Comparison of ENCODE assay signal across 37 cellular contexts in genomic region chr1:68426594-68426993, GRCh38. TPM values are rescaled to one million over a fixed set of nuclear protein-coding genes. Genes with fewer than 3 reads are reported as not detected.
"Had no signal": no experiment of that assay in that cellular context is flagged by ENCODE, and none has a peak within 500 bp of the region (broad histone marks: within the 10 kb centered on the region; RNA-seq: fewer than 3 reads in every experiment).

No MANE protein-coding gene starts in this region.

- H3K27me3 ChIP-seq: ascending aorta, breast epithelium, SJCRH30 had no signal

- H3K4me1 Mint-ChIP-seq: activated B cell treated with CpG ODN at 0.5 μM for 24 hours; activated CD4-positive, alpha-beta memory T cell treated with anti-CD3 and anti-CD28 coated beads, Interleukin-2, amount 10 ng/mL, durations not matched to agents 7 days and 5 days; activated CD8-positive, alpha-beta memory T cell treated with anti-CD3 and anti-CD28 coated beads, Interleukin-2, amount 10 ng/mL, durations not matched to agents 7 days and 5 days; activated naive CD8-positive, alpha-beta T cell treated with anti-CD3 and anti-CD28 coated beads for 36 hours; activated T-helper 17 cell treated with anti-CD3 and anti-CD28 coated beads, Interleukin-2, amount 50 U/mL, for 72 hours had no signal

- DNase-seq: activated B cell treated with CpG ODN at 0.5 μM for 24 hours; activated CD4-positive, alpha-beta memory T cell treated with anti-CD3 and anti-CD28 coated beads, Interleukin-2, amount 10 ng/mL, durations not matched to agents 7 days and 5 days; activated CD4-positive, alpha-beta T cell treated with anti-CD3 and anti-CD28 coated beads for 4 hours; activated CD4-positive, CD25-positive, alpha-beta regulatory T cell treated with anti-CD3 and anti-CD28 coated beads, Interleukin-2, amount 50 U/mL, for 72 hours; activated CD8-positive, alpha-beta memory T cell treated with anti-CD3 and anti-CD28 coated beads for 24 hours; activated CD8-positive, alpha-beta memory T cell treated with anti-CD3 and anti-CD28 coated beads, Interleukin-2, amount 10 ng/mL, durations not matched to agents 7 days and 5 days; activated effector memory CD4-positive, alpha-beta T cell treated with anti-CD3 and anti-CD28 coated beads, Interleukin-2, amount 50 U/mL, for 16 hours; activated naive CD4-positive, alpha-beta T cell; activated naive CD4-positive, alpha-beta T cell treated with anti-CD3 and anti-CD28 coated beads, Interleukin-2, amount 50 U/mL, for 16 hours; activated naive CD8-positive, alpha-beta T cell treated with anti-CD3 and anti-CD28 coated beads for 36 hours; activated T-cell treated with anti-CD3 and anti-CD28 coated beads, Interleukin-2, amount 50 U/mL, for 1 hour; activated T-cell treated with anti-CD3 and anti-CD28 coated beads, Interleukin-2, amount 50 U/mL, for 72 hours; amygdala; NCI-H1092 treated with DMSO at 0.1 percent for 48 hours; NCI-H1417; NCI-H146; NCI-H187; NCI-H2029 treated with DMSO at 0.1 percent for 48 hours; NCI-H2107; NCI-H2171; NCI-H510A; NCI-H526; NCI-H748 treated with DMSO at 0.1 percent for 48 hours; SHP77; SJCRH30; T-helper 1 cell; T-helper 2 cell; T-helper 9 cell had no signal

- H3K9me3 Mint-ChIP-seq: activated B cell treated with CpG ODN at 0.5 μM for 24 hours; activated CD4-positive, alpha-beta memory T cell treated with anti-CD3 and anti-CD28 coated beads, Interleukin-2, amount 10 ng/mL, durations not matched to agents 7 days and 5 days; activated T-cell treated with anti-CD3 and anti-CD28 coated beads, Interleukin-2, amount 50 U/mL, for 72 hours had no signal

- H3K9me3 ChIP-seq: ascending aorta, breast epithelium, SJCRH30 had no signal

- ATAC-seq: activated CD8-positive, alpha-beta memory T cell treated with anti-CD3 and anti-CD28 coated beads, Interleukin-2, amount 10 ng/mL, durations not matched to agents 7 days and 5 days; activated T-cell treated with anti-CD3 and anti-CD28 coated beads, Interleukin-2, amount 50 U/mL, for 72 hours; activated T-helper 17 cell treated with anti-CD3 and anti-CD28 coated beads, Interleukin-2, amount 50 U/mL, for 72 hours; Panc1 had no signal

- H3K4me3 Mint-ChIP-seq: activated B cell treated with CpG ODN at 0.5 μM for 24 hours; activated CD4-positive, alpha-beta memory T cell treated with anti-CD3 and anti-CD28 coated beads, Interleukin-2, amount 10 ng/mL, durations not matched to agents 7 days and 5 days; activated CD8-positive, alpha-beta memory T cell treated with anti-CD3 and anti-CD28 coated beads, Interleukin-2, amount 10 ng/mL, durations not matched to agents 7 days and 5 days; activated naive CD8-positive, alpha-beta T cell treated with anti-CD3 and anti-CD28 coated beads for 36 hours; activated T-cell treated with anti-CD3 and anti-CD28 coated beads, Interleukin-2, amount 50 U/mL, for 72 hours; activated T-helper 17 cell treated with anti-CD3 and anti-CD28 coated beads, Interleukin-2, amount 50 U/mL, for 72 hours had no signal

- H3K27ac Mint-ChIP-seq: activated B cell treated with CpG ODN at 0.5 μM for 24 hours; activated CD4-positive, alpha-beta memory T cell treated with anti-CD3 and anti-CD28 coated beads, Interleukin-2, amount 10 ng/mL, durations not matched to agents 7 days and 5 days; activated CD8-positive, alpha-beta memory T cell treated with anti-CD3 and anti-CD28 coated beads, Interleukin-2, amount 10 ng/mL, durations not matched to agents 7 days and 5 days; activated naive CD8-positive, alpha-beta T cell treated with anti-CD3 and anti-CD28 coated beads for 36 hours; activated T-cell treated with anti-CD3 and anti-CD28 coated beads, Interleukin-2, amount 50 U/mL, for 72 hours; activated T-helper 17 cell treated with anti-CD3 and anti-CD28 coated beads, Interleukin-2, amount 50 U/mL, for 72 hours had no signal

- H3K4me3 ChIP-seq: ascending aorta, breast epithelium, SJCRH30, SK-N-MC had no signal

- H3K36me3 Mint-ChIP-seq: activated CD8-positive, alpha-beta memory T cell treated with anti-CD3 and anti-CD28 coated beads, Interleukin-2, amount 10 ng/mL, durations not matched to agents 7 days and 5 days; activated naive CD8-positive, alpha-beta T cell treated with anti-CD3 and anti-CD28 coated beads for 36 hours had no signal

- H3K4me1 ChIP-seq: ascending aorta, breast epithelium, SJCRH30 had no signal

- H3K27ac ChIP-seq: ascending aorta, breast epithelium, SJCRH30, SK-N-MC, VCaP had no signal

- H3K36me3 ChIP-seq: ascending aorta, breast epithelium, SJCRH30 had no signal

- H3K27me3 Mint-ChIP-seq: activated CD4-positive, alpha-beta memory T cell treated with anti-CD3 and anti-CD28 coated beads, Interleukin-2, amount 10 ng/mL, durations not matched to agents 7 days and 5 days; activated CD8-positive, alpha-beta memory T cell treated with anti-CD3 and anti-CD28 coated beads, Interleukin-2, amount 10 ng/mL, durations not matched to agents 7 days and 5 days; activated naive CD8-positive, alpha-beta T cell treated with anti-CD3 and anti-CD28 coated beads for 36 hours; activated T-helper 17 cell treated with anti-CD3 and anti-CD28 coated beads, Interleukin-2, amount 50 U/mL, for 72 hours had no signal

RNA-seq across cellular contexts. Expression of gene RPE65, which starts 23.2 kb away (rescaled TPM):
- total RNA-seq: activated B cell treated with CpG ODN at 0.5 μM for 24 hours; activated CD4-positive, alpha-beta memory T cell treated with anti-CD3 and anti-CD28 coated beads, Interleukin-2, amount 10 ng/mL, durations not matched to agents 7 days and 5 days; activated CD8-positive, alpha-beta memory T cell treated with anti-CD3 and anti-CD28 coated beads, Interleukin-2, amount 10 ng/mL, durations not matched to agents 7 days and 5 days; activated naive CD8-positive, alpha-beta T cell treated with anti-CD3 and anti-CD28 coated beads for 36 hours; activated T-cell treated with anti-CD3 and anti-CD28 coated beads, Interleukin-2, amount 50 U/mL, for 72 hours; activated T-helper 17 cell treated with anti-CD3 and anti-CD28 coated beads, Interleukin-2, amount 50 U/mL, for 72 hours; ascending aorta; M059J; OCI-LY7; RPMI7951 had no signal
